In genomic region chr10:83952273-83952672, GRCh38 we compare ENCODE assay signal across 25 cellular contexts.
"Had no signal": no experiment of that assay in that cellular context is flagged by ENCODE, and none has a peak within 500 bp of the region (broad histone marks: within the 10 kb centered on the region; RNA-seq: fewer than 3 reads in every experiment).

No MANE protein-coding gene starts in this region.

- H3K27ac Mint-ChIP-seq: activated B cell treated with CpG ODN at 0.5 μM for 24 hours; activated CD4-positive, alpha-beta memory T cell treated with anti-CD3 and anti-CD28 coated beads for 36 hours; activated CD4-positive, alpha-beta T cell treated with anti-CD3 and anti-CD28 coated beads, Interleukin-2, amount 10 ng/mL, durations not matched to agents 7 days and 5 days; activated naive CD4-positive, alpha-beta T cell treated with anti-CD3 and anti-CD28 coated beads, Interleukin-2, amount 50 U/mL, for 72 hours; activated naive CD8-positive, alpha-beta T cell treated with anti-CD3 and anti-CD28 coated beads, Interleukin-2, amount 50 U/mL, for 24 hours; T-helper 17 cell had no signal

- H3K36me3 Mint-ChIP-seq: activated CD4-positive, alpha-beta memory T cell treated with anti-CD3 and anti-CD28 coated beads for 36 hours; activated naive CD4-positive, alpha-beta T cell treated with anti-CD3 and anti-CD28 coated beads, Interleukin-2, amount 50 U/mL, for 72 hours; brain had no signal

- H3K27me3 Mint-ChIP-seq: activated CD4-positive, alpha-beta T cell treated with anti-CD3 and anti-CD28 coated beads, Interleukin-2, amount 10 ng/mL, durations not matched to agents 7 days and 5 days had no signal

- H3K4me1 Mint-ChIP-seq: activated B cell treated with CpG ODN at 0.5 μM for 24 hours; activated CD4-positive, alpha-beta T cell treated with anti-CD3 and anti-CD28 coated beads, Interleukin-2, amount 10 ng/mL, durations not matched to agents 7 days and 5 days; activated naive CD8-positive, alpha-beta T cell treated with anti-CD3 and anti-CD28 coated beads, Interleukin-2, amount 50 U/mL, for 24 hours; central memory CD8-positive, alpha-beta T cell; T-helper 17 cell had no signal

- H3K4me3 Mint-ChIP-seq: activated B cell treated with CpG ODN at 0.5 μM for 24 hours; activated CD4-positive, alpha-beta memory T cell treated with anti-CD3 and anti-CD28 coated beads for 36 hours; activated CD4-positive, alpha-beta T cell treated with anti-CD3 and anti-CD28 coated beads, Interleukin-2, amount 10 ng/mL, durations not matched to agents 7 days and 5 days; activated naive CD8-positive, alpha-beta T cell treated with anti-CD3 and anti-CD28 coated beads, Interleukin-2, amount 50 U/mL, for 24 hours; activated T-cell treated with anti-CD3 and anti-CD28 coated beads, Interleukin-2, amount 50 U/mL, for 4 hours; brain; central memory CD8-positive, alpha-beta T cell; T-helper 17 cell had no signal

- DNase-seq: activated B cell treated with CpG ODN at 0.5 μM for 24 hours; activated CD4-positive, alpha-beta memory T cell treated with anti-CD3 and anti-CD28 coated beads for 36 hours; activated CD4-positive, alpha-beta T cell treated with anti-CD3 and anti-CD28 coated beads for 1 hour; activated CD4-positive, alpha-beta T cell treated with anti-CD3 and anti-CD28 coated beads, Interleukin-2, amount 10 ng/mL, durations not matched to agents 7 days and 5 days; activated CD8-positive, alpha-beta memory T cell treated with anti-CD3 and anti-CD28 coated beads for 24 hours; activated effector memory CD4-positive, alpha-beta T cell treated with anti-CD3 and anti-CD28 coated beads, Interleukin-2, amount 50 U/mL, for 16 hours; activated naive CD4-positive, alpha-beta T cell treated with Interleukin-2 at 50 U/mL for 16 hours; activated naive CD8-positive, alpha-beta T cell treated with anti-CD3 and anti-CD28 coated beads, Interleukin-2, amount 50 U/mL, for 24 hours; activated T-cell treated with anti-CD3 and anti-CD28 coated beads, Interleukin-2, amount 50 U/mL, for 4 hours; amniotic stem cell; Karpas-422; MM.1S; NCI-H1048; NCI-H187; NCI-H446 treated with DMSO at 0.1 percent for 48 hours; NCI-H526; PC-3; SHP77; T-helper 17 cell; T-helper 9 cell had no signal

- H3K9me3 Mint-ChIP-seq: activated B cell treated with CpG ODN at 0.5 μM for 24 hours; activated CD4-positive, alpha-beta memory T cell treated with anti-CD3 and anti-CD28 coated beads for 36 hours; activated CD4-positive, alpha-beta T cell treated with anti-CD3 and anti-CD28 coated beads, Interleukin-2, amount 10 ng/mL, durations not matched to agents 7 days and 5 days; activated naive CD4-positive, alpha-beta T cell treated with anti-CD3 and anti-CD28 coated beads, Interleukin-2, amount 50 U/mL, for 72 hours; activated naive CD8-positive, alpha-beta T cell treated with anti-CD3 and anti-CD28 coated beads, Interleukin-2, amount 50 U/mL, for 24 hours; activated T-cell treated with anti-CD3 and anti-CD28 coated beads, Interleukin-2, amount 50 U/mL, for 4 hours; central memory CD8-positive, alpha-beta T cell had no signal

- ATAC-seq: activated naive CD4-positive, alpha-beta T cell treated with anti-CD3 and anti-CD28 coated beads, Interleukin-2, amount 50 U/mL, for 72 hours; activated naive CD8-positive, alpha-beta T cell treated with anti-CD3 and anti-CD28 coated beads, Interleukin-2, amount 50 U/mL, for 24 hours; activated T-cell treated with anti-CD3 and anti-CD28 coated beads, Interleukin-2, amount 50 U/mL, for 4 hours; K562; PC-3; SK-N-SH treated with all-trans-retinoic acid at 6 μM for 48 hours; T-helper 17 cell had no signal
